Comparison of ENCODE assay signal across 1 cellular context in the genomic region with DNA sequence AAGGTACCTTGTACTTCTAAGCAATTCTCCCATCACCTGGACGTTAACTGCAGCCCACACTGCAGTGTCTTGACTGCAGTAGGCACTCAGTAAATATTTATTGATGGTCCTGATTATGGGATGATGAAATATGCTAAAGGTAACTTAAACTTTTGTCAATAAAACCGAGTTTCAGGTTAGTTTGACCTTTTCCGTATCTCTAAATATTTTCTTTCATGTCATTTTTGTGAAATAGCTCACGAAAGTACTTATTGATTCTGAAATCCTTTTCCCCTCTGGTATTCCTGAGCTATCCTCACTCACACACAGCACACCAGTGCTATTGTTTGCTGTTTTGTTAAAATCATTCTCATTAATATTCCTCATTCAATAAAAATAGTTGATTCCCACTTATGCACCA.
TF ChIP-seq lines count a peak whose summit lies in the region.

No MANE protein-coding gene starts in this region.

TF ChIP-seq in HepG2, 621 proteins besides CTCF, POLR2A, EP300 and RAD21 (continued from another document and continues in another):
- TF ChIP-seq, protein P1, sequence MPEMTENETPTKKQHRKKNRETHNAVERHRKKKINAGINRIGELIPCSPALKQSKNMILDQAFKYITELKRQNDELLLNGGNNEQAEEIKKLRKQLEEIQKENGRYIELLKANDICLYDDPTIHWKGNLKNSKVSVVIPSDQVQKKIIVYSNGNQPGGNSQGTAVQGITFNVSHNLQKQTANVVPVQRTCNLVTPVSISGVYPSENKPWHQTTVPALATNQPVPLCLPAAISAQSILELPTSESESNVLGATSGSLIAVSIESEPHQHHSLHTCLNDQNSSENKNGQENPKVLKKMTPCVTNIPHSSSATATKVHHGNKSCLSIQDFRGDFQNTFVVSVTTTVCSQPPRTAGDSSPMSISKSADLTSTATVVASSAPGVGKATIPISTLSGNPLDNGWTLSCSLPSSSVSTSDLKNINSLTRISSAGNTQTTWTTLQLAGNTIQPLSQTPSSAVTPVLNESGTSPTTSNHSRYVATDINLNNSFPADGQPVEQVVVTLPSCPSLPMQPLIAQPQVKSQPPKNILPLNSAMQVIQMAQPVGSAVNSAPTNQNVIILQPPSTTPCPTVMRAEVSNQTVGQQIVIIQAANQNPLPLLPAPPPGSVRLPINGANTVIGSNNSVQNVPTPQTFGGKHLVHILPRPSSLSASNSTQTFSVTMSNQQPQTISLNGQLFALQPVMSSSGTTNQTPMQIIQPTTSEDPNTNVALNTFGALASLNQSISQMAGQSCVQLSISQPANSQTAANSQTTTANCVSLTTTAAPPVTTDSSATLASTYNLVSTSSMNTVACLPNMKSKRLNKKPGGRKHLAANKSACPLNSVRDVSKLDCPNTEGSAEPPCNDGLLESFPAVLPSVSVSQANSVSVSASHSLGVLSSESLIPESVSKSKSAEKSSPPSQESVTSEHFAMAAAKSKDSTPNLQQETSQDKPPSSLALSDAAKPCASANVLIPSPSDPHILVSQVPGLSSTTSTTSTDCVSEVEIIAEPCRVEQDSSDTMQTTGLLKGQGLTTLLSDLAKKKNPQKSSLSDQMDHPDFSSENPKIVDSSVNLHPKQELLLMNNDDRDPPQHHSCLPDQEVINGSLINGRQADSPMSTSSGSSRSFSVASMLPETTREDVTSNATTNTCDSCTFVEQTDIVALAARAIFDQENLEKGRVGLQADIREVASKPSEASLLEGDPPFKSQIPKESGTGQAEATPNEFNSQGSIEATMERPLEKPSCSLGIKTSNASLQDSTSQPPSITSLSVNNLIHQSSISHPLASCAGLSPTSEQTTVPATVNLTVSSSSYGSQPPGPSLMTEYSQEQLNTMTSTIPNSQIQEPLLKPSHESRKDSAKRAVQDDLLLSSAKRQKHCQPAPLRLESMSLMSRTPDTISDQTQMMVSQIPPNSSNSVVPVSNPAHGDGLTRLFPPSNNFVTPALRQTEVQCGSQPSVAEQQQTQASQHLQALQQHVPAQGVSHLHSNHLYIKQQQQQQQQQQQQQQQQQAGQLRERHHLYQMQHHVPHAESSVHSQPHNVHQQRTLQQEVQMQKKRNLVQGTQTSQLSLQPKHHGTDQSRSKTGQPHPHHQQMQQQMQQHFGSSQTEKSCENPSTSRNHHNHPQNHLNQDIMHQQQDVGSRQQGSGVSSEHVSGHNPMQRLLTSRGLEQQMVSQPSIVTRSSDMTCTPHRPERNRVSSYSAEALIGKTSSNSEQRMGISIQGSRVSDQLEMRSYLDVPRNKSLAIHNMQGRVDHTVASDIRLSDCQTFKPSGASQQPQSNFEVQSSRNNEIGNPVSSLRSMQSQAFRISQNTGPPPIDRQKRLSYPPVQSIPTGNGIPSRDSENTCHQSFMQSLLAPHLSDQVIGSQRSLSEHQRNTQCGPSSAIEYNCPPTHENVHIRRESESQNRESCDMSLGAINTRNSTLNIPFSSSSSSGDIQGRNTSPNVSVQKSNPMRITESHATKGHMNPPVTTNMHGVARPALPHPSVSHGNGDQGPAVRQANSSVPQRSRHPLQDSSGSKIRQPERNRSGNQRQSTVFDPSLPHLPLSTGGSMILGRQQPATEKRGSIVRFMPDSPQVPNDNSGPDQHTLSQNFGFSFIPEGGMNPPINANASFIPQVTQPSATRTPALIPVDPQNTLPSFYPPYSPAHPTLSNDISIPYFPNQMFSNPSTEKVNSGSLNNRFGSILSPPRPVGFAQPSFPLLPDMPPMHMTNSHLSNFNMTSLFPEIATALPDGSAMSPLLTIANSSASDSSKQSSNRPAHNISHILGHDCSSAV (CRISPR knock-in tag; IDR thresholded peaks at IDR 0.05; ENCODE audit: borderline replicate concordance), result no peak
- TF ChIP-seq ZNF225 (CRISPR knock-in tag; IDR thresholded peaks at IDR 0.05) (no peak), ATF7 (IDR thresholded peaks at IDR 0.05) (peak; percentile 71), ATF7 (CRISPR knock-in tag; IDR thresholded peaks at IDR 0.05) (no peak), ZSCAN29 (CRISPR knock-in tag; conservative IDR thresholded peaks at IDR 0.05) (no peak), FOXO4 (CRISPR knock-in tag; conservative IDR thresholded peaks at IDR 0.05) (no peak), ZNF430 (CRISPR knock-in tag; IDR thresholded peaks at IDR 0.05) (no peak), RBM22 (optimal IDR thresholded peaks at IDR 0.05; ENCODE audit: low read length) (no peak), ZNF704 (CRISPR knock-in tag; IDR thresholded peaks at IDR 0.05; ENCODE audit: borderline replicate concordance) (no peak), ZNF441 (CRISPR knock-in tag; IDR thresholded peaks at IDR 0.05; ENCODE audit: borderline replicate concordance) (peak; percentile 49; the same call in 1 of the 2 replicates), SCMH1 (CRISPR knock-in tag; IDR thresholded peaks at IDR 0.05; ENCODE audit: borderline replicate concordance) (no peak), ZNF788 (CRISPR knock-in tag; IDR thresholded peaks at IDR 0.05; ENCODE audit: borderline replicate concordance) (peak; percentile 26; the same call in 1 of the 2 replicates), ZKSCAN5 (CRISPR knock-in tag; IDR thresholded peaks at IDR 0.05) (no peak), TAF1 (CRISPR knock-in tag; IDR thresholded peaks at IDR 0.05) (no peak), ZNF549 (CRISPR knock-in tag; IDR thresholded peaks at IDR 0.05) (no peak), ZBED4 (CRISPR knock-in tag; IDR thresholded peaks at IDR 0.05; ENCODE audit: borderline replicate concordance) (peak; percentile 35; the same call in 1 of the 2 replicates), SIX1 (CRISPR knock-in tag; IDR thresholded peaks at IDR 0.05; ENCODE audit: borderline replicate concordance) (peak; percentile 99), RARG (CRISPR knock-in tag; IDR thresholded peaks at IDR 0.05; ENCODE audit: low read depth) (no peak), SIX4 (CRISPR knock-in tag; IDR thresholded peaks at IDR 0.05) (peak; percentile 97), ZNF121 (CRISPR knock-in tag; IDR thresholded peaks at IDR 0.05) (no peak), JUN (CRISPR knock-in tag; IDR thresholded peaks at IDR 0.05) (no peak), ZFP62 (CRISPR knock-in tag; IDR thresholded peaks at IDR 0.05) (no peak), ZNF543 (CRISPR knock-in tag; IDR thresholded peaks at IDR 0.05) (no peak), ELF3 (CRISPR knock-in tag; IDR thresholded peaks at IDR 0.05) (peak; percentile 80)
- TF ChIP-seq, protein P2, sequence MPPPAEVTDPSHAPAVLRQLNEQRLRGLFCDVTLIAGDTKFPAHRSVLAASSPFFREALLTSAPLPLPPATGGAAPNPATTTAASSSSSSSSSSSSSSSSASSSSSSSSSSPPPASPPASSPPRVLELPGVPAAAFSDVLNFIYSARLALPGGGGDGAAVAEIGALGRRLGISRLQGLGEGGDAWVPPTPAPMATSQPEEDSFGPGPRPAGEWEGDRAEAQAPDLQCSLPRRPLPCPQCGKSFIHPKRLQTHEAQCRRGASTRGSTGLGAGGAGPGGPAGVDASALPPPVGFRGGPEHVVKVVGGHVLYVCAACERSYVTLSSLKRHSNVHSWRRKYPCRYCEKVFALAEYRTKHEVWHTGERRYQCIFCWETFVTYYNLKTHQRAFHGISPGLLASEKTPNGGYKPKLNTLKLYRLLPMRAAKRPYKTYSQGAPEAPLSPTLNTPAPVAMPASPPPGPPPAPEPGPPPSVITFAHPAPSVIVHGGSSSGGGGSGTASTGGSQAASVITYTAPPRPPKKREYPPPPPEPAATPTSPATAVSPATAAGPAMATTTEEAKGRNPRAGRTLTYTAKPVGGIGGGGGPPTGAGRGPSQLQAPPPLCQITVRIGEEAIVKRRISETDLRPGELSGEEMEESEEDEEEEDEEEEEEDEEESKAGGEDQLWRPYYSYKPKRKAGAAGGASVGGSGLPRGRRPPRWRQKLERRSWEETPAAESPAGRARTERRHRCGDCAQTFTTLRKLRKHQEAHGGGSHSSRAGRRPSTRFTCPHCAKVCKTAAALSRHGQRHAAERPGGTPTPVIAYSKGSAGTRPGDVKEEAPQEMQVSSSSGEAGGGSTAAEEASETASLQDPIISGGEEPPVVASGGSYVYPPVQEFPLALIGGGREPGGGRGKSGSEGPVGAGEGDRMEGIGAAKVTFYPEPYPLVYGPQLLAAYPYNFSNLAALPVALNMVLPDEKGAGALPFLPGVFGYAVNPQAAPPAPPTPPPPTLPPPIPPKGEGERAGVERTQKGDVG (CRISPR knock-in tag; IDR thresholded peaks at IDR 0.05; ENCODE audit: borderline replicate concordance), result no peak
- TF ChIP-seq, protein P3, sequence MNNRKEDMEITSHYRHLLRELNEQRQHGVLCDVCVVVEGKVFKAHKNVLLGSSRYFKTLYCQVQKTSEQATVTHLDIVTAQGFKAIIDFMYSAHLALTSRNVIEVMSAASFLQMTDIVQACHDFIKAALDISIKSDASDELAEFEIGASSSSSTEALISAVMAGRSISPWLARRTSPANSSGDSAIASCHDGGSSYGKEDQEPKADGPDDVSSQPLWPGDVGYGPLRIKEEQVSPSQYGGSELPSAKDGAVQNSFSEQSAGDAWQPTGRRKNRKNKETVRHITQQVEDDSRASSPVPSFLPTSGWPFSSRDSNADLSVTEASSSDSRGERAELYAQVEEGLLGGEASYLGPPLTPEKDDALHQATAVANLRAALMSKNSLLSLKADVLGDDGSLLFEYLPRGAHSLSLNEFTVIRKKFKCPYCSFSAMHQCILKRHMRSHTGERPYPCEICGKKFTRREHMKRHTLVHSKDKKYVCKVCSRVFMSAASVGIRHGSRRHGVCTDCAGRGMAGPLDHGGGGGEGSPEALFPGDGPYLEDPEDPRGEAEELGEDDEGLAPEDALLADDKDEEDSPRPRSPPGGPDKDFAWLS (CRISPR knock-in tag; IDR thresholded peaks at IDR 0.05; ENCODE audit: borderline replicate concordance), result no peak
- TF ChIP-seq, protein P4, sequence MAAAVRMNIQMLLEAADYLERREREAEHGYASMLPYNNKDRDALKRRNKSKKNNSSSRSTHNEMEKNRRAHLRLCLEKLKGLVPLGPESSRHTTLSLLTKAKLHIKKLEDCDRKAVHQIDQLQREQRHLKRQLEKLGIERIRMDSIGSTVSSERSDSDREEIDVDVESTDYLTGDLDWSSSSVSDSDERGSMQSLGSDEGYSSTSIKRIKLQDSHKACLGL (CRISPR knock-in tag; IDR thresholded peaks at IDR 0.05), result no peak
- TF ChIP-seq, protein P5, sequence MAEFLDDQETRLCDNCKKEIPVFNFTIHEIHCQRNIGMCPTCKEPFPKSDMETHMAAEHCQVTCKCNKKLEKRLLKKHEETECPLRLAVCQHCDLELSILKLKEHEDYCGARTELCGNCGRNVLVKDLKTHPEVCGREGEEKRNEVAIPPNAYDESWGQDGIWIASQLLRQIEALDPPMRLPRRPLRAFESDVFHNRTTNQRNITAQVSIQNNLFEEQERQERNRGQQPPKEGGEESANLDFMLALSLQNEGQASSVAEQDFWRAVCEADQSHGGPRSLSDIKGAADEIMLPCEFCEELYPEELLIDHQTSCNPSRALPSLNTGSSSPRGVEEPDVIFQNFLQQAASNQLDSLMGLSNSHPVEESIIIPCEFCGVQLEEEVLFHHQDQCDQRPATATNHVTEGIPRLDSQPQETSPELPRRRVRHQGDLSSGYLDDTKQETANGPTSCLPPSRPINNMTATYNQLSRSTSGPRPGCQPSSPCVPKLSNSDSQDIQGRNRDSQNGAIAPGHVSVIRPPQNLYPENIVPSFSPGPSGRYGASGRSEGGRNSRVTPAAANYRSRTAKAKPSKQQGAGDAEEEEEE (CRISPR knock-in tag; IDR thresholded peaks at IDR 0.05; ENCODE audit: borderline replicate concordance), result no peak
